In genomic region chr2:224217962-224218347, GRCh38 we compare ENCODE assay signal across 14 cellular contexts.
DNase-seq lines count a peak whose midpoint lies in the region; ATAC-seq, FAIRE-seq and TF ChIP-seq lines count a peak whose summit lies in the region.
"Had no signal": no experiment of that assay in that cellular context is flagged by ENCODE, and none has a peak within 500 bp of the region (broad histone marks: within the 10 kb centered on the region; RNA-seq: fewer than 3 reads in every experiment).

No MANE protein-coding gene starts in this region.

- H3K27ac ChIP-seq in mammary epithelial cell (ENCODE audit: insufficient read depth, low read depth, low read length) (no peak overlapping the region), right cardiac atrium (ENCODE audit: low read length) (no peak overlapping the region)
- H3K27ac ChIP-seq: pancreas, SJCRH30 had no signal

- in situ Hi-C loops in mammary epithelial cell (cut with MboI; ENCODE audit: low sequenced_read_pairs in 2 of 2): no loop called here

- DNase-seq in AG08395 (ENCODE audit: low spot score) (peak; percentile 28), HT1080 (ENCODE audit: low read depth) (peak; percentile 68), mammary epithelial cell (peak; percentile 29), right cardiac atrium (peak in 2 of 3 donors; percentile 43 to 49), HTR-8/SVneo (ENCODE audit: insufficient read length, low spot score) (no peak), mucosa of gallbladder (ENCODE audit: low spot score) (no peak)
- no peak for DNase-seq in stimulated activated CD8-positive, alpha-beta memory T cell treated with anti-CD3 and anti-CD28 coated beads, Interleukin-4, amount 100 ng/mL, for 48 hours
- no peak for DNase-seq in stimulated activated CD4-positive, alpha-beta T cell treated with anti-CD3 and anti-CD28 coated beads, Interleukin-15, amount 100 ng/mL, for 24 hours
- DNase-seq: DMS53; pancreas; stimulated activated CD4-positive, alpha-beta T cell treated with anti-CD3 and anti-CD28 coated beads, Interleukin-12 subunit alpha, Interleukin-12 subunit beta, amount 100 ng/mL, for 4 hours had no signal

- peak; percentile 73 to 75 for ATAC-seq in right cardiac atrium

- no peak for TF ChIP-seq CTCF in mammary epithelial cell (conservative IDR thresholded peaks at IDR 0.05 in 1 of 2, IDR thresholded peaks at IDR 0.05 in 1 of 2; ENCODE audit: extremely low read depth in 1 of 2, insufficient read depth in 1 of 2, low read depth in 1 of 2, low read length in 2 of 2)

- peak overlapping the region; percentile 50 for H2AFZ ChIP-seq in mammary epithelial cell (ENCODE audit: low read depth, low read length)

- no TSS peak for BruUV-seq in mammary epithelial cell (replicated peaks; lab: Mats Ljungman, UMichigan)

- no peaks in the 10 kb centered on the region for H3K79me2 ChIP-seq in mammary epithelial cell (ENCODE audit: insufficient read depth, low read length)

- H4K20me1 ChIP-seq in mammary epithelial cell (ENCODE audit: insufficient read depth, low read length): no peaks in the 10 kb centered on the region

- WGBS in mammary epithelial cell (ENCODE audit: low coverage, missing lambda C conversion rate): 36% methylated on average over 3 of the region's 3 CpGs
- 33% methylated on average over 3 of the region's 3 CpGs for WGBS in right cardiac atrium

- H3K9me3 ChIP-seq in mammary epithelial cell (replicated peaks; ENCODE audit: insufficient read depth, low read length): no peaks in the 10 kb centered on the region
- no peaks in the 10 kb centered on the region for H3K9me3 ChIP-seq in right cardiac atrium (ENCODE audit: control insufficient read depth, low read length)
- H3K9me3 ChIP-seq: pancreas, SJCRH30 had no signal

- CTCF ChIA-PET in mammary epithelial cell (lab: Charles Lee; ENCODE audit: low non-redundant PET): no interaction called here

- H3K9ac ChIP-seq in mammary epithelial cell (ENCODE audit: insufficient read depth, low read length): no peak overlapping the region

- H3K36me3 ChIP-seq in mammary epithelial cell (ENCODE audit: insufficient read depth, low read length): no peaks in the 10 kb centered on the region
- H3K36me3 ChIP-seq: pancreas, SJCRH30 had no signal

- H3K4me1 ChIP-seq in mammary epithelial cell (ENCODE audit: insufficient read depth, low read length): peaks cover 34% of the 10 kb centered on the region
- H3K4me1 ChIP-seq in right cardiac atrium (ENCODE audit: control insufficient read depth, insufficient read depth, low read length): no peaks in the 10 kb centered on the region
- H3K4me1 ChIP-seq: pancreas, SJCRH30 had no signal

- dilution Hi-C loops in mammary epithelial cell (cut with HindIII; ENCODE audit: low sequenced_read_pairs): no loop called here

- no peak overlapping the region for H3K4me3 ChIP-seq in mammary epithelial cell (replicated peaks in 1 of 3; ENCODE audit: insufficient read depth in 1 of 3, low read depth in 2 of 3, low read length in 3 of 3)
- H3K4me3 ChIP-seq in right cardiac atrium (ENCODE audit: low read length): no peak overlapping the region
- H3K4me3 ChIP-seq: pancreas, SJCRH30 had no signal

- intact Hi-C loops in mammary epithelial cell (cut with micrococcal nuclease): no loop called here
- intact Hi-C loops in right cardiac atrium (cut with DNase I): no loop called here

- no peak overlapping the region for H3K4me2 ChIP-seq in mammary epithelial cell (ENCODE audit: insufficient read depth, low read depth, low read length)

- H3K27me3 ChIP-seq in mammary epithelial cell (ENCODE audit: insufficient read depth, low read length): no peaks in the 10 kb centered on the region
- no peaks in the 10 kb centered on the region for H3K27me3 ChIP-seq in right cardiac atrium (ENCODE audit: control insufficient read depth, insufficient read depth)
- H3K27me3 ChIP-seq: pancreas, SJCRH30 had no signal

- no peak for FAIRE-seq in HTR-8/SVneo (lab: Jason Lieb, UNC)
- FAIRE-seq: keratinocyte, pancreas, TTC549 had no signal

Comparison
In these comparisons a context has a peak if more than half of its experiments do, and no peak if none do; other contexts are left out.
1. DNase-seq: peak in AG08395 (single experiment), HT1080 (single experiment), mammary epithelial cell (single experiment) and right cardiac atrium (2 of 3); none in stimulated activated CD8-positive, alpha-beta memory T cell treated with anti-CD3 and anti-CD28 coated beads, Interleukin-4, amount 100 ng/mL, for 48 hours (single experiment), HTR-8/SVneo (single experiment), mucosa of gallbladder (single experiment) and stimulated activated CD4-positive, alpha-beta T cell treated with anti-CD3 and anti-CD28 coated beads, Interleukin-15, amount 100 ng/mL, for 24 hours (single experiment).